ENCODE assay signal across 8 cellular contexts in genomic region chr13:40969169-40969901, GRCh38. TPM values are rescaled to one million over a fixed set of nuclear protein-coding genes. Genes with fewer than 3 reads are reported as not detected.
DNase-seq lines count a peak whose midpoint lies in the region; ATAC-seq, FAIRE-seq and TF ChIP-seq lines count a peak whose summit lies in the region.

No MANE protein-coding gene starts in this region.

- H3K36me3 Mint-ChIP-seq in CD4-positive, alpha-beta T cell (ENCODE audit: low read depth), result peaks cover 60% of the 10 kb centered on the region
- peaks cover 32% of the 10 kb centered on the region for H3K36me3 Mint-ChIP-seq in activated CD8-positive, alpha-beta T cell treated with anti-CD3 and anti-CD28 coated beads, Interleukin-2, amount 10 ng/mL, durations not matched to agents 7 days and 5 days (ENCODE audit: low read depth)

- peak in 3 of 10 experiments; percentile 9 to 18 (median 11) for DNase-seq in CD4-positive, alpha-beta T cell
- DNase-seq in activated CD8-positive, alpha-beta T cell treated with anti-CD3 and anti-CD28 coated beads, Interleukin-2, amount 10 ng/mL, durations not matched to agents 7 days and 5 days, result peak; percentile 44
- DNase-seq in hypothalamus (lab: John Stamatoyannopoulos, UW), result no peak
- no peak for DNase-seq in hepatic stellate cell (ENCODE audit: low spot score)
- DNase-seq in HCEC 1CT, result no peak
- no peak for DNase-seq in RCC 7860 (ENCODE audit: low spot score)

- H3K27me3 Mint-ChIP-seq in CD4-positive, alpha-beta T cell, result no peaks in the 10 kb centered on the region
- no peaks in the 10 kb centered on the region for H3K27me3 Mint-ChIP-seq in activated CD8-positive, alpha-beta T cell treated with anti-CD3 and anti-CD28 coated beads, Interleukin-2, amount 10 ng/mL, durations not matched to agents 7 days and 5 days (ENCODE audit: low read depth)

- no peak for TF ChIP-seq CTCF in CD4-positive, alpha-beta T cell (IDR thresholded peaks at IDR 0.05)

- no peak for FAIRE-seq in RCC 7860 (lab: Jason Lieb, UNC)

- CTCF ChIA-PET in CD4-positive, alpha-beta T cell (lab: Charles Lee), result interaction anchor here (1.7 to 4.4 kb wide), 3 partner anchors 17 to 85 kb away, joined by 4 to 20 read pairs (median 5); no protein-coding TSS in a partner anchor
- CTCF ChIA-PET in activated CD8-positive, alpha-beta T cell treated with anti-CD3 and anti-CD28 coated beads, Interleukin-2, amount 10 ng/mL, durations not matched to agents 7 days and 5 days (lab: Charles Lee), result interaction anchor here (0.9 to 2.1 kb wide), 3 partner anchors 10 to 91 kb away, joined by 4 to 5 read pairs (median 5); no protein-coding TSS in a partner anchor

- no peaks in the 10 kb centered on the region for H3K9me3 Mint-ChIP-seq in CD4-positive, alpha-beta T cell
- H3K9me3 Mint-ChIP-seq in activated CD8-positive, alpha-beta T cell treated with anti-CD3 and anti-CD28 coated beads, Interleukin-2, amount 10 ng/mL, durations not matched to agents 7 days and 5 days (ENCODE audit: insufficient read depth), result no peaks in the 10 kb centered on the region

- H3K4me1 Mint-ChIP-seq in CD4-positive, alpha-beta T cell (ENCODE audit: low read depth), result peaks cover 98% of the 10 kb centered on the region
- peaks cover 85% of the 10 kb centered on the region for H3K4me1 Mint-ChIP-seq in activated CD8-positive, alpha-beta T cell treated with anti-CD3 and anti-CD28 coated beads, Interleukin-2, amount 10 ng/mL, durations not matched to agents 7 days and 5 days (ENCODE audit: low read depth)

- intact Hi-C loops in CD4-positive, alpha-beta T cell (cut with DNase I, micrococcal nuclease), result loop anchor here in 1 of 2 experiments (10.0 kb wide), 1 partner anchor 45 kb away; the partner anchor contains the start of gene ELF1

- peak overlapping the region; percentile 34 for H3K27ac Mint-ChIP-seq in CD4-positive, alpha-beta T cell
- no peak overlapping the region for H3K27ac Mint-ChIP-seq in activated CD8-positive, alpha-beta T cell treated with anti-CD3 and anti-CD28 coated beads, Interleukin-2, amount 10 ng/mL, durations not matched to agents 7 days and 5 days

- H3K27me3 ChIP-seq in CD4-positive, alpha-beta T cell (ENCODE audit: control insufficient read depth, insufficient read depth, low read length), result no peaks in the 10 kb centered on the region

- H3K9me3 ChIP-seq in CD4-positive, alpha-beta T cell (ENCODE audit: control insufficient read depth, low read length), result no peaks in the 10 kb centered on the region

- POLR2A ChIA-PET in CD4-positive, alpha-beta T cell (lab: Charles Lee), result interaction anchor here (0.7 to 2.1 kb wide), 6 partner anchors 8 to 91 kb away, joined by 3 to 10 read pairs (median 5); partner anchors contain the start of genes ELF1 and WBP4
- POLR2A ChIA-PET in activated CD8-positive, alpha-beta T cell treated with anti-CD3 and anti-CD28 coated beads, Interleukin-2, amount 10 ng/mL, durations not matched to agents 7 days and 5 days (lab: Charles Lee), result interaction anchor here (0.7 kb wide), 1 partner anchor 50 kb away, joined by 3 read pairs; the partner anchor contains the start of gene ELF1

- peak; percentile 63 for ATAC-seq in CD4-positive, alpha-beta T cell (ENCODE audit: poor library complexity)
- ATAC-seq in GM19328 (IDR thresholded peaks at IDR 0.05; ENCODE audit: unreplicated experiment) (peak; percentile 47), HG03196 (IDR thresholded peaks at IDR 0.05; ENCODE audit: unreplicated experiment) (peak; percentile 69)
- peak; percentile 70 for ATAC-seq in activated CD8-positive, alpha-beta T cell treated with anti-CD3 and anti-CD28 coated beads, Interleukin-2, amount 10 ng/mL, durations not matched to agents 7 days and 5 days

- H3K27ac ChIP-seq in CD4-positive, alpha-beta T cell (ENCODE audit: low read depth, low read length), result no peak overlapping the region

- H3K4me3 Mint-ChIP-seq in CD4-positive, alpha-beta T cell, result peak overlapping the region; percentile 71
- peak overlapping the region; percentile 3 for H3K4me3 Mint-ChIP-seq in activated CD8-positive, alpha-beta T cell treated with anti-CD3 and anti-CD28 coated beads, Interleukin-2, amount 10 ng/mL, durations not matched to agents 7 days and 5 days

RNA-seq across cellular contexts. Expression of gene ELF1, which starts 49.8 kb away (rescaled TPM):
- total RNA-seq in CD4-positive, alpha-beta T cell, result 100 to 1,000 TPM; 354 to 358 TPM
- 100 to 1,000 TPM; 106 to 107 TPM for total RNA-seq in activated CD8-positive, alpha-beta T cell treated with anti-CD3 and anti-CD28 coated beads, Interleukin-2, amount 10 ng/mL, durations not matched to agents 7 days and 5 days
